In the genomic region with DNA sequence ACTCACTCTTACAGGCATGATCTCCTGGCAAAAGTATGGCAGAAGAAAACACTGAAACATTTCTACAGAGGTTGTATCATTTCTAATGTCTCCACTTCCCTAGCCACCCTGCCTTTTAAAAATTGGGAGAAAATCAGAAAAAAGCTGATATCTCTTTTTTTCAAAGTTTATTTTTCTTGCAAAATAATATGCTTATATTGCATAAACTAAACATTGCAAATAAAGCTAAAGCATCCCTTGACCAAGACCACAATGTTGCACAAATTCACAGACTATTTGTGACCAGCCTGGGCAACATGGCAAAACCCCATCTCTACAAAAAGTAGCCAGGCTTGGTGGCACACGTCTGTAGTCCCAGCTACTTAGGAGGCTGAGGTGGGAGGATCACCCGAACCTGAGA, we compare ENCODE assay signal across 33 cellular contexts.
DNase-seq lines count a peak whose midpoint lies in the region; ATAC-seq, FAIRE-seq and TF ChIP-seq lines count a peak whose summit lies in the region.
"Had no signal": no experiment of that assay in that cellular context is flagged by ENCODE, and none has a peak within 500 bp of the region (broad histone marks: within the 10 kb centered on the region; RNA-seq: fewer than 3 reads in every experiment).

No MANE protein-coding gene starts in this region.

- H3K14ac ChIP-seq in IMR-90 (replicated peaks; ENCODE audit: low read depth, low read length), result no peak overlapping the region

- TF ChIP-seq POLR2A in HepG2 (IDR thresholded peaks at IDR 0.05; ENCODE audit: insufficient read depth in 1 of 2, low read depth in 2 of 2, low read length in 2 of 2) (no peak), right lobe of liver (IDR thresholded peaks at IDR 0.05) (no peak), A549 (IDR thresholded peaks at IDR 0.05; ENCODE audit: low read length) (no peak), IMR-90 (IDR thresholded peaks at IDR 0.05; ENCODE audit: low read depth, low read length) (no peak)

- no peaks in the 10 kb centered on the region for H3K79me2 ChIP-seq in HepG2 (ENCODE audit: insufficient read depth, low read length)

- H2BK5ac ChIP-seq in IMR-90 (ENCODE audit: low read depth, low read length, poor library complexity, severe bottlenecking), result no peak overlapping the region

- H3K27ac ChIP-seq in HepG2 (ENCODE audit: extremely low read length, insufficient read depth, low read length) (no peak overlapping the region), right lobe of liver (no peak overlapping the region), A549 (no peak overlapping the region), IMR-90 (ENCODE audit: insufficient read depth, low read length) (no peak overlapping the region)
- H3K27ac ChIP-seq in CD4-positive, alpha-beta memory T cell (ENCODE audit: low read depth, low read length), result no peak overlapping the region
- H3K27ac ChIP-seq: 22Rv1; BLaER1; BLaER1 treated with 17β-estradiol and CSF1 and Interleukin-3, amounts not matched to agents 10 nM and 100 nM; C4-2B had no signal

- no peak overlapping the region for H3K4me2 ChIP-seq in HepG2 (ENCODE audit: low read depth, low read length)
- H3K4me2 ChIP-seq in A549, result no peak overlapping the region
- no peak overlapping the region for H3K4me2 ChIP-seq in IMR-90 (ENCODE audit: low read depth, low read length)
- H3K4me2 ChIP-seq: BLaER1; BLaER1 treated with 17β-estradiol and CSF1 and Interleukin-3, amounts not matched to agents 10 nM and 100 nM had no signal

- dilution Hi-C loops in IMR-90 (cut with HindIII; ENCODE audit: low sequenced_read_pairs, unreplicated experiment), result no loop called here

- CTCF ChIA-PET in HepG2 (lab: Yijun Ruan, JAX; ENCODE audit: low intra/inter-chr PET ratio, low total read pairs), result no interaction called here
- CTCF ChIA-PET in A549 (lab: Yijun Ruan, JAX), result no interaction called here
- CTCF ChIA-PET in IMR-90 (lab: Yijun Ruan, JAX), result no interaction called here
- CTCF ChIA-PET in CD4-positive, alpha-beta memory T cell (lab: Charles Lee; ENCODE audit: partially characterized antibody), result no interaction called here

- H2BK20ac ChIP-seq in IMR-90 (ENCODE audit: low read depth, low read length), result no peak overlapping the region

- H3K9me3 Mint-ChIP-seq in CD4-positive, alpha-beta memory T cell, result peaks cover 3 to 18% (median 9%) of the 10 kb centered on the region in 8 donors

- H3K27me3 ChIP-seq in HepG2 (ENCODE audit: control insufficient read depth in 1 of 2, insufficient read depth in 2 of 2, low read length in 2 of 2) (no peaks in the 10 kb centered on the region), right lobe of liver (no peaks in the 10 kb centered on the region), IMR-90 (ENCODE audit: control insufficient read depth, insufficient read depth, low read length) (no peaks in the 10 kb centered on the region)
- no peaks in the 10 kb centered on the region for H3K27me3 ChIP-seq in CD4-positive, alpha-beta memory T cell (ENCODE audit: insufficient read depth, low read length)
- H3K27me3 ChIP-seq: BE2C; BLaER1; BLaER1 treated with 17β-estradiol and CSF1 and Interleukin-3, amounts not matched to agents 10 nM and 100 nM had no signal

- FAIRE-seq in HepG2 (lab: Jason Lieb, UNC) (no peak), A549 (lab: Jason Lieb, UNC) (no peak)
- FAIRE-seq: A204.1, D721Med had no signal

- H3K4me1 Mint-ChIP-seq in CD4-positive, alpha-beta memory T cell, result no peaks in the 10 kb centered on the region
- H3K4me1 Mint-ChIP-seq: B cell; CD14-positive monocyte; CD4-positive, CD25-positive, alpha-beta regulatory T cell; CD8-positive, alpha-beta memory T cell had no signal

- H3K56ac ChIP-seq in IMR-90 (ENCODE audit: extremely low read depth, insufficient read depth, low read length), result no peak overlapping the region

- H4K91ac ChIP-seq in IMR-90 (ENCODE audit: insufficient read depth, low read depth, low read length), result no peak overlapping the region

- H3K4me3 ChIP-seq in HepG2 (replicated peaks in 1 of 3; ENCODE audit: insufficient read depth in 1 of 3, low read depth in 2 of 3, low read length in 3 of 3), result no peak overlapping the region
- H3K4me3 ChIP-seq in right lobe of liver, result no peak overlapping the region
- no peak overlapping the region for H3K4me3 ChIP-seq in A549
- H3K4me3 ChIP-seq in IMR-90 (ENCODE audit: insufficient read depth, low read depth, low read length), result no peak overlapping the region
- no peak overlapping the region for H3K4me3 ChIP-seq in CD4-positive, alpha-beta memory T cell (ENCODE audit: low read length in 2 of 2)
- H3K4me3 ChIP-seq: BLaER1; BLaER1 treated with 17β-estradiol and CSF1 and Interleukin-3, amounts not matched to agents 10 nM and 100 nM had no signal

- ATAC-seq in HepG2 (no peak), right lobe of liver (no peak), A549 (no peak), IMR-90 (ENCODE audit: low read depth) (no peak)
- ATAC-seq: CD8-positive, alpha-beta T cell had no signal

- intact Hi-C loops in HepG2 (cut with micrococcal nuclease; ENCODE audit: unreplicated experiment) (no loop called here), right lobe of liver (cut with DNase I) (no loop called here), IMR-90 (cut with micrococcal nuclease) (no loop called here)
- intact Hi-C loops in CD4-positive, alpha-beta memory T cell (cut with micrococcal nuclease), result no loop called here

- H3K4me1 ChIP-seq in HepG2 (ENCODE audit: insufficient read depth, low read length), result no peaks in the 10 kb centered on the region
- H3K4me1 ChIP-seq in right lobe of liver, result no peaks in the 10 kb centered on the region
- no peaks in the 10 kb centered on the region for H3K4me1 ChIP-seq in A549
- H3K4me1 ChIP-seq in IMR-90 (ENCODE audit: control insufficient read depth, insufficient read depth, low read length), result no peaks in the 10 kb centered on the region
- H3K4me1 ChIP-seq in CD4-positive, alpha-beta memory T cell (ENCODE audit: insufficient read depth, low read length), result no peaks in the 10 kb centered on the region
- H3K4me1 ChIP-seq: BE2C, BLaER1, Caco-2 had no signal

- H4K8ac ChIP-seq in IMR-90 (ENCODE audit: low read depth in 2 of 2, low read length in 2 of 2), result no peak overlapping the region

- no peak for TF ChIP-seq CTCF in HepG2 (CRISPR knock-in tag; IDR thresholded peaks at IDR 0.05)
- no peak for TF ChIP-seq CTCF in right lobe of liver (IDR thresholded peaks at IDR 0.05)
- no peak for TF ChIP-seq CTCF in A549 (IDR thresholded peaks at IDR 0.05)
- no peak for TF ChIP-seq CTCF in IMR-90 (conservative IDR thresholded peaks at IDR 0.05; ENCODE audit: low read depth, low read length)

- no peak for TF ChIP-seq EP300 in HepG2 (IDR thresholded peaks at IDR 0.05; ENCODE audit: low read depth in 2 of 2, low read length in 2 of 2)
- no peak for TF ChIP-seq EP300 in HepG2 (CRISPR knock-in tag; IDR thresholded peaks at IDR 0.05; ENCODE audit: borderline replicate concordance)
- TF ChIP-seq EP300 in A549 (IDR thresholded peaks at IDR 0.05), result no peak

- H3K36me3 ChIP-seq in HepG2 (replicated peaks in 1 of 2; ENCODE audit: control insufficient read depth in 1 of 2, insufficient read depth in 2 of 2, low read length in 2 of 2) (no peaks in the 10 kb centered on the region), right lobe of liver (no peaks in the 10 kb centered on the region), IMR-90 (ENCODE audit: control insufficient read depth, insufficient read depth, low read length) (no peaks in the 10 kb centered on the region)
- H3K36me3 ChIP-seq in CD4-positive, alpha-beta memory T cell (ENCODE audit: insufficient read depth, low read length), result no peaks in the 10 kb centered on the region
- H3K36me3 ChIP-seq: BE2C; BLaER1; BLaER1 treated with 17β-estradiol and CSF1 and Interleukin-3, amounts not matched to agents 10 nM and 100 nM had no signal

- no peak overlapping the region for H3K27ac Mint-ChIP-seq in CD4-positive, alpha-beta memory T cell
- H3K27ac Mint-ChIP-seq: B cell; CD14-positive monocyte; CD4-positive, alpha-beta T cell; CD4-positive, CD25-positive, alpha-beta regulatory T cell; CD8-positive, alpha-beta memory T cell; CD8-positive, alpha-beta T cell had no signal

- H3K4ac ChIP-seq in IMR-90 (ENCODE audit: low read depth, low read length), result no peak overlapping the region

- H3K23ac ChIP-seq in IMR-90 (ENCODE audit: low read depth, low read length), result no peak overlapping the region

- H3K36me3 Mint-ChIP-seq in CD4-positive, alpha-beta memory T cell, result no peaks in the 10 kb centered on the region
- H3K36me3 Mint-ChIP-seq: CD14-positive monocyte; CD4-positive, CD25-positive, alpha-beta regulatory T cell; CD8-positive, alpha-beta memory T cell; CD8-positive, alpha-beta T cell had no signal

- H3K9me1 ChIP-seq in IMR-90 (ENCODE audit: insufficient read depth, low read length), result no peaks in the 10 kb centered on the region

- no peaks in the 10 kb centered on the region for H3K79me1 ChIP-seq in IMR-90 (ENCODE audit: low read depth in 1 of 2, low read length in 2 of 2)

- WGBS in HepG2 (ENCODE audit: low lambda C conversion rate), result 0% methylated on average over 2 of the region's 2 CpGs
- 45% methylated on average over 2 of the region's 2 CpGs for WGBS in right lobe of liver (ENCODE audit: insufficient coverage, low coverage, low lambda C conversion rate, missing lambda C conversion rate)
- WGBS in A549 (ENCODE audit: missing lambda C conversion rate), result 6% methylated on average over 2 of the region's 2 CpGs
- WGBS in IMR-90 (ENCODE audit: extremely low coverage in 2 of 2, insufficient read length in 1 of 2), 2 experiments, result no CpG with 5 or more reads among the region's 2 CpGs

- no peak overlapping the region for H4K5ac ChIP-seq in IMR-90 (ENCODE audit: low read depth, low read length)

- DNase-seq in HepG2 (ENCODE audit: low spot score), result no peak
- DNase-seq in right lobe of liver, result no peak
- no peak for DNase-seq in A549 (ENCODE audit: low read depth in 1 of 2, low spot score in 1 of 2)
- no peak for DNase-seq in IMR-90
- DNase-seq in CD4-positive, alpha-beta memory T cell, result no peak
- DNase-seq in NCI-H1930 (lab: John Stamatoyannopoulos, UW), result no peak
- DNase-seq: 8988T; ACHN; AML-193; BE2C; C1 segment of cervical spinal cord; Caco-2; Calu3; CD4-positive, alpha-beta T cell; CD4-positive, CD25-positive, alpha-beta regulatory T cell; CD8-positive, alpha-beta memory T cell; CD8-positive, alpha-beta T cell; COR-L47; DMS 273 treated with DMSO at 0.1 percent for 48 hours; DMS153; DMS53; DMS79; DMS79 treated with DMSO at 0.1 percent for 48 hours; DND-41; EL had no signal

- no peak overlapping the region for H3K9ac ChIP-seq in HepG2 (ENCODE audit: insufficient read depth, low read depth, low read length)
- H3K9ac ChIP-seq in IMR-90 (ENCODE audit: low read depth, low read length), result no peak overlapping the region
- H3K9ac ChIP-seq: BLaER1; BLaER1 treated with 17β-estradiol and CSF1 and Interleukin-3, amounts not matched to agents 10 nM and 100 nM had no signal

- H2AK5ac ChIP-seq in IMR-90 (ENCODE audit: low read depth, low read length), result no peak overlapping the region

- TF ChIP-seq RAD21 in HepG2 (CRISPR knock-in tag; IDR thresholded peaks at IDR 0.05), result no peak
- TF ChIP-seq RAD21 in A549 (conservative IDR thresholded peaks at IDR 0.05 in 1 of 2, IDR thresholded peaks at IDR 0.05 in 1 of 2), result no peak
- no peak for TF ChIP-seq RAD21 in IMR-90 (IDR thresholded peaks at IDR 0.05; ENCODE audit: low read length)

- BruUV-seq in HepG2 (replicated peaks; lab: Mats Ljungman, UMichigan), result no TSS peak
- no TSS peak for BruUV-seq in IMR-90 (replicated peaks; lab: Mats Ljungman, UMichigan)

- H2AFZ ChIP-seq in HepG2 (ENCODE audit: low read length), result no peak overlapping the region
- H2AFZ ChIP-seq in IMR-90 (replicated peaks; ENCODE audit: low read length, poor library complexity), result no peak overlapping the region

- no peak overlapping the region for H2BK120ac ChIP-seq in IMR-90 (ENCODE audit: low read depth, low read length)

- H3K9me3 ChIP-seq in HepG2 (ENCODE audit: low read length), result peaks cover 50% of the 10 kb centered on the region
- H3K9me3 ChIP-seq in right lobe of liver, result no peaks in the 10 kb centered on the region
- H3K9me3 ChIP-seq in A549, result no peaks in the 10 kb centered on the region; the same call in 2 of the 3 replicates
- peaks cover 3% of the 10 kb centered on the region for H3K9me3 ChIP-seq in IMR-90 (ENCODE audit: control insufficient read depth, insufficient read depth, low read length)
- no peaks in the 10 kb centered on the region for H3K9me3 ChIP-seq in CD4-positive, alpha-beta memory T cell (ENCODE audit: control insufficient read depth in 1 of 2, low read length in 2 of 2)
- H3K9me3 ChIP-seq: BE2C; BLaER1; BLaER1 treated with 17β-estradiol and CSF1 and Interleukin-3, amounts not matched to agents 10 nM and 100 nM; Caco-2 had no signal

- H3K4me3 Mint-ChIP-seq in CD4-positive, alpha-beta memory T cell, result no peak overlapping the region
- H3K4me3 Mint-ChIP-seq: B cell; CD14-positive monocyte; CD4-positive, alpha-beta T cell; CD4-positive, CD25-positive, alpha-beta regulatory T cell; CD8-positive, alpha-beta memory T cell; CD8-positive, alpha-beta T cell had no signal

- H4K20me1 ChIP-seq in HepG2 (ENCODE audit: insufficient read depth, low read length) (no peaks in the 10 kb centered on the region), IMR-90 (ENCODE audit: insufficient read depth, low read length) (no peaks in the 10 kb centered on the region)
- H4K20me1 ChIP-seq: BLaER1; BLaER1 treated with 17β-estradiol and CSF1 and Interleukin-3, amounts not matched to agents 10 nM and 100 nM had no signal

- in situ Hi-C loops in HepG2 (cut with HindIII; ENCODE audit: extremely low pct_ligation_motif_present, low pct_unique_long_range_greater_than_20kb), result loop anchor here (25.0 kb wide), 1 partner anchor 97 kb away; no protein-coding TSS in a partner anchor
- in situ Hi-C loops in IMR-90 (cut with MboI; ENCODE audit: low sequenced_read_pairs), result no loop called here

- no peaks in the 10 kb centered on the region for H3K27me3 Mint-ChIP-seq in CD4-positive, alpha-beta memory T cell
- H3K27me3 Mint-ChIP-seq: B cell; CD4-positive, alpha-beta T cell; CD4-positive, CD25-positive, alpha-beta regulatory T cell; CD8-positive, alpha-beta memory T cell had no signal

- POLR2A ChIA-PET in HepG2 (lab: Yijun Ruan, JAX), result no interaction called here
- POLR2A ChIA-PET in A549 (lab: Yijun Ruan, JAX), result no interaction called here
- POLR2A ChIA-PET in IMR-90 (lab: Charles Lee; ENCODE audit: unreplicated experiment), result no interaction called here
- POLR2A ChIA-PET in CD4-positive, alpha-beta memory T cell (lab: Charles Lee; ENCODE audit: partially characterized antibody), result no interaction called here

- no peak overlapping the region for H2BK15ac ChIP-seq in IMR-90 (ENCODE audit: low read depth, low read length)

- no peak overlapping the region for H2AK9ac ChIP-seq in IMR-90 (replicated peaks; ENCODE audit: low read depth, low read length, poor library complexity)

- no peak overlapping the region for H3K18ac ChIP-seq in IMR-90 (ENCODE audit: low read depth, low read length)
